In genomic region chr18:13464432-13465125, GRCh38 we compare ENCODE assay signal across 8 cellular contexts.
A peak's percentile ranks its signal among the peaks of the same experiment; 100 is the strongest.
DNase-seq lines count a peak whose midpoint lies in the region; ATAC-seq and TF ChIP-seq lines count a peak whose summit lies in the region.

No MANE protein-coding gene starts in this region.

- peaks cover 18 to 43% (median 37%) of the 10 kb centered on the region in 11 experiments; a peak in 21 of 22 replicates for H3K9me3 ChIP-seq in BLaER1 treated with 17β-estradiol and CSF1 and Interleukin-3, amounts not matched to agents 10 nM and 100 nM (replicated peaks in 1 of 11)
- peaks cover 4% of the 10 kb centered on the region for H3K9me3 ChIP-seq in endodermal cell (ENCODE audit: control insufficient read depth, low read length)

- H3K36me3 Mint-ChIP-seq in endodermal cell (ENCODE audit: low read depth): peaks cover 8% of the 10 kb centered on the region

- H3K4me3 Mint-ChIP-seq in endodermal cell: no peak overlapping the region

- H4K20me1 ChIP-seq in BLaER1 treated with 17β-estradiol and CSF1 and Interleukin-3, amounts not matched to agents 10 nM and 100 nM: no peaks in the 10 kb centered on the region

- peak overlapping the region; percentile 69 for H3K27ac Mint-ChIP-seq in endodermal cell

- H3K4me1 ChIP-seq in BLaER1 treated with 17β-estradiol and CSF1 and Interleukin-3, amounts not matched to agents 10 nM and 100 nM: peaks cover 61 to 84% (median 70%) of the 10 kb centered on the region in 10 experiments
- no peaks in the 10 kb centered on the region for H3K4me1 ChIP-seq in endodermal cell (ENCODE audit: control insufficient read depth, insufficient read depth, low read length)

- H3K9me3 Mint-ChIP-seq in endodermal cell: peaks cover 16% of the 10 kb centered on the region

- peak overlapping the region; percentile 46 to 69 (median 58) for H3K4me3 ChIP-seq in BLaER1 treated with 17β-estradiol and CSF1 and Interleukin-3, amounts not matched to agents 10 nM and 100 nM
- no peak overlapping the region for H3K4me3 ChIP-seq in endodermal cell (ENCODE audit: low read length)

- peak overlapping the region; percentile 70 to 98 (median 92); a peak in 21 of 22 replicates for H3K27ac ChIP-seq in BLaER1 treated with 17β-estradiol and CSF1 and Interleukin-3, amounts not matched to agents 10 nM and 100 nM
- no peak overlapping the region for H3K27ac ChIP-seq in endodermal cell (ENCODE audit: low read depth, low read length)

- TF ChIP-seq CTCF in endodermal cell (conservative IDR thresholded peaks at IDR 0.05): peak; percentile 16

- 86 to 91% methylated on average over 10 to 12 of the region's 14 CpGs for WGBS in endodermal cell (ENCODE audit: insufficient coverage in 1 of 2, insufficient read length in 1 of 2), 2 experiments

- H3K36me3 ChIP-seq in BLaER1 treated with 17β-estradiol and CSF1 and Interleukin-3, amounts not matched to agents 10 nM and 100 nM: peaks cover 0 to 32% (median 22%) of the 10 kb centered on the region in 11 experiments; a peak in 18 of 22 replicates
- no peaks in the 10 kb centered on the region for H3K36me3 ChIP-seq in endodermal cell (ENCODE audit: control insufficient read depth, insufficient read depth, low read length)

- peak overlapping the region; percentile 61 to 96 (median 88) for H3K4me2 ChIP-seq in BLaER1 treated with 17β-estradiol and CSF1 and Interleukin-3, amounts not matched to agents 10 nM and 100 nM

- H3K4me1 Mint-ChIP-seq in endodermal cell: no peaks in the 10 kb centered on the region

- DNase-seq in activated CD4-positive, alpha-beta T cell treated with anti-CD3 and anti-CD28 coated beads, Interleukin-2, amount 50 U/mL, for 24 hours (ENCODE audit: low read depth in 1 of 2, low spot score in 1 of 2): peak; percentile 28 to 63
- DNase-seq in endodermal cell (peak; percentile 33), NCI-H1694 (lab: John Stamatoyannopoulos, UW) (no peak), NCI-H1436 treated with DMSO at 0.1 percent for 48 hours (lab: John Stamatoyannopoulos, UW) (no peak)
- peak; percentile 48 to 49 for DNase-seq in stimulated activated CD4-positive, alpha-beta T cell treated with anti-CD3 and anti-CD28 coated beads, Interleukin-2, amount 100 ng/mL, for 48 hours

- peaks cover 1% of the 10 kb centered on the region for H3K27me3 Mint-ChIP-seq in endodermal cell (ENCODE audit: insufficient read depth)

- H3K9ac ChIP-seq in BLaER1 treated with 17β-estradiol and CSF1 and Interleukin-3, amounts not matched to agents 10 nM and 100 nM: peak overlapping the region; percentile 66 to 89 (median 80); a peak in 21 of 22 replicates
- no peak overlapping the region for H3K9ac ChIP-seq in endodermal cell (ENCODE audit: extremely low read depth, low read length, poor library complexity, severe bottlenecking)

- ATAC-seq in GM19455 (IDR thresholded peaks at IDR 0.05; ENCODE audit: unreplicated experiment) (peak; percentile 95), HG03575 (IDR thresholded peaks at IDR 0.05; ENCODE audit: extremely low read depth, insufficient number of reproducible peaks, low FRiP score, unreplicated experiment) (peak; percentile 79)

- H3K27me3 ChIP-seq in BLaER1 treated with 17β-estradiol and CSF1 and Interleukin-3, amounts not matched to agents 10 nM and 100 nM: no peaks in the 10 kb centered on the region
- H3K27me3 ChIP-seq in endodermal cell (ENCODE audit: control insufficient read depth, insufficient read depth, low read length, poor library complexity, severe bottlenecking): no peaks in the 10 kb centered on the region

Comparison
In these comparisons a context has a peak if more than half of its experiments do, and no peak if none do; other contexts are left out.
1. DNase-seq: peak in activated CD4-positive, alpha-beta T cell treated with anti-CD3 and anti-CD28 coated beads, Interleukin-2, amount 50 U/mL, for 24 hours (2 of 2), endodermal cell (single experiment) and stimulated activated CD4-positive, alpha-beta T cell treated with anti-CD3 and anti-CD28 coated beads, Interleukin-2, amount 100 ng/mL, for 48 hours (2 of 2); none in NCI-H1694 (single experiment) and NCI-H1436 treated with DMSO at 0.1 percent for 48 hours (single experiment).